Comparison of ENCODE assay signal across 8 cellular contexts in genomic region chr2:44479127-44479887, GRCh38.
A peak's percentile ranks its signal among the peaks of the same experiment; 100 is the strongest.
DNase-seq lines count a peak whose midpoint lies in the region; ATAC-seq, FAIRE-seq and TF ChIP-seq lines count a peak whose summit lies in the region.

No MANE protein-coding gene starts in this region.

- H3K79me2 ChIP-seq in DOHH2 (ENCODE audit: control insufficient read depth, low read length) (no peaks in the 10 kb centered on the region), neural progenitor cell (ENCODE audit: low read depth) (no peaks in the 10 kb centered on the region)

- CTCF ChIA-PET in activated CD8-positive, alpha-beta T cell treated with anti-CD3 and anti-CD28 coated beads for 36 hours (lab: Charles Lee), result interaction anchor here (0.6 to 4.0 kb wide), 131 partner anchors 10 to 1031 kb away, joined by 3 to 100 read pairs (median 5); partner anchors contain the start of genes CAMKMT and PREPL

- intact Hi-C loops in activated CD8-positive, alpha-beta T cell treated with anti-CD3 and anti-CD28 coated beads for 36 hours (cut with micrococcal nuclease), result loop anchor here (5.0 kb wide), 1 partner anchor 478 kb away; no protein-coding TSS in a partner anchor
- intact Hi-C loops in posterior vena cava (cut with DNase I), result loop anchor here in 1 of 2 donors (10.0 kb wide), 1 partner anchor 785 kb away; no protein-coding TSS in a partner anchor

- no peak overlapping the region for H3K9ac ChIP-seq in neural progenitor cell

- H3K4me1 Mint-ChIP-seq in activated CD8-positive, alpha-beta T cell treated with anti-CD3 and anti-CD28 coated beads for 36 hours (ENCODE audit: low read depth), result peaks cover 8% of the 10 kb centered on the region
- peaks cover 6% of the 10 kb centered on the region for H3K4me1 Mint-ChIP-seq in neural progenitor cell

- H3K4me1 ChIP-seq in DOHH2 (ENCODE audit: control insufficient read depth, low read length) (peaks cover 9% of the 10 kb centered on the region), neural progenitor cell (peaks cover 21% of the 10 kb centered on the region)

- no peaks in the 10 kb centered on the region for H3K27me3 ChIP-seq in DOHH2 (ENCODE audit: control insufficient read depth, low read length)
- H3K27me3 ChIP-seq in neural progenitor cell, result no peaks in the 10 kb centered on the region

- DNase-seq in HTR-8/SVneo (ENCODE audit: insufficient read length, low spot score) (peak; percentile 76), NCI-H774 (lab: John Stamatoyannopoulos, UW) (peak; percentile 79), fibroblast of the aortic adventitia (ENCODE audit: low read depth) (peak; percentile 91), neural progenitor cell (ENCODE audit: low spot score) (peak; percentile 90), posterior vena cava (ENCODE audit: low spot score) (no peak)
- DNase-seq in activated CD8-positive, alpha-beta T cell treated with anti-CD3 and anti-CD28 coated beads for 36 hours, result peak; percentile 46

- POLR2A ChIA-PET in activated CD8-positive, alpha-beta T cell treated with anti-CD3 and anti-CD28 coated beads for 36 hours (lab: Charles Lee), result interaction anchor here (0.6 to 0.7 kb wide), 3 partner anchors 271 to 1200 kb away, joined by 3 read pairs; no protein-coding TSS in a partner anchor

- H3K9me2 ChIP-seq in DOHH2 (replicated peaks; ENCODE audit: control insufficient read depth, low read length), result no peaks in the 10 kb centered on the region

- no peaks in the 10 kb centered on the region for H3K36me3 Mint-ChIP-seq in activated CD8-positive, alpha-beta T cell treated with anti-CD3 and anti-CD28 coated beads for 36 hours (ENCODE audit: low read depth)
- no peaks in the 10 kb centered on the region for H3K36me3 Mint-ChIP-seq in neural progenitor cell

- H4K20me1 ChIP-seq in DOHH2 (ENCODE audit: control insufficient read depth, insufficient read depth, low read depth, low read length) (no peaks in the 10 kb centered on the region), neural progenitor cell (ENCODE audit: low read depth) (no peaks in the 10 kb centered on the region)

- H2AFZ ChIP-seq in neural progenitor cell (replicated peaks), result no peak overlapping the region

- H3K4me3 Mint-ChIP-seq in activated CD8-positive, alpha-beta T cell treated with anti-CD3 and anti-CD28 coated beads for 36 hours, result no peak overlapping the region
- H3K4me3 Mint-ChIP-seq in neural progenitor cell, result no peak overlapping the region

- no peak overlapping the region for H3K4me3 ChIP-seq in DOHH2 (ENCODE audit: low read length)
- no peak overlapping the region for H3K4me3 ChIP-seq in fibroblast of the aortic adventitia (ENCODE audit: low read depth, low read length)
- H3K4me3 ChIP-seq in neural progenitor cell, result no peak overlapping the region

- H3F3A ChIP-seq in DOHH2 (ENCODE audit: control insufficient read depth, insufficient read depth), result no peaks in the 10 kb centered on the region
- H3F3A ChIP-seq in neural progenitor cell (ENCODE audit: low read depth), result peaks cover 34% of the 10 kb centered on the region

- H3K9me3 Mint-ChIP-seq in activated CD8-positive, alpha-beta T cell treated with anti-CD3 and anti-CD28 coated beads for 36 hours, result no peaks in the 10 kb centered on the region
- no peaks in the 10 kb centered on the region for H3K9me3 Mint-ChIP-seq in neural progenitor cell

- H3K27ac Mint-ChIP-seq in activated CD8-positive, alpha-beta T cell treated with anti-CD3 and anti-CD28 coated beads for 36 hours, result no peak overlapping the region
- no peak overlapping the region for H3K27ac Mint-ChIP-seq in neural progenitor cell

- H3K27ac ChIP-seq in DOHH2 (ENCODE audit: low read depth, low read length), result no peak overlapping the region
- H3K27ac ChIP-seq in neural progenitor cell, result no peak overlapping the region

- TF ChIP-seq CTCF in DOHH2 (IDR thresholded peaks at IDR 0.05; ENCODE audit: low read depth, low read length, poor library complexity, severe bottlenecking), result peak; percentile 99
- peak; percentile 100 for TF ChIP-seq CTCF in activated CD8-positive, alpha-beta T cell treated with anti-CD3 and anti-CD28 coated beads for 36 hours (IDR thresholded peaks at IDR 0.05)
- TF ChIP-seq CTCF in fibroblast of the aortic adventitia (IDR thresholded peaks at IDR 0.05; ENCODE audit: insufficient read depth, low read length), result peak; percentile 100
- peak; percentile 100 for TF ChIP-seq CTCF in neural progenitor cell (IDR thresholded peaks at IDR 0.05)

- H3K4me2 ChIP-seq in DOHH2 (ENCODE audit: low read length) (no peak overlapping the region), neural progenitor cell (peak overlapping the region; percentile 30)

- peak; percentile 96 for FAIRE-seq in HTR-8/SVneo (lab: Jason Lieb, UNC)

- H3K27me3 Mint-ChIP-seq in activated CD8-positive, alpha-beta T cell treated with anti-CD3 and anti-CD28 coated beads for 36 hours, result no peaks in the 10 kb centered on the region
- H3K27me3 Mint-ChIP-seq in neural progenitor cell (ENCODE audit: insufficient read depth, low read depth), result peaks cover 2% of the 10 kb centered on the region

- H3K9me3 ChIP-seq in DOHH2 (ENCODE audit: control insufficient read depth, insufficient read depth, low read length) (no peaks in the 10 kb centered on the region), neural progenitor cell (ENCODE audit: low read depth) (no peaks in the 10 kb centered on the region)

- peak; percentile 79 for ATAC-seq in GM21526 (IDR thresholded peaks at IDR 0.05; ENCODE audit: low FRiP score, unreplicated experiment)
- peak; percentile 100 for ATAC-seq in activated CD8-positive, alpha-beta T cell treated with anti-CD3 and anti-CD28 coated beads for 36 hours

- no peaks in the 10 kb centered on the region for H3K36me3 ChIP-seq in DOHH2 (ENCODE audit: control insufficient read depth, low read length)
- H3K36me3 ChIP-seq in neural progenitor cell, result no peaks in the 10 kb centered on the region
